9 cellular contexts compared by ENCODE assay signal in the genomic region with DNA sequence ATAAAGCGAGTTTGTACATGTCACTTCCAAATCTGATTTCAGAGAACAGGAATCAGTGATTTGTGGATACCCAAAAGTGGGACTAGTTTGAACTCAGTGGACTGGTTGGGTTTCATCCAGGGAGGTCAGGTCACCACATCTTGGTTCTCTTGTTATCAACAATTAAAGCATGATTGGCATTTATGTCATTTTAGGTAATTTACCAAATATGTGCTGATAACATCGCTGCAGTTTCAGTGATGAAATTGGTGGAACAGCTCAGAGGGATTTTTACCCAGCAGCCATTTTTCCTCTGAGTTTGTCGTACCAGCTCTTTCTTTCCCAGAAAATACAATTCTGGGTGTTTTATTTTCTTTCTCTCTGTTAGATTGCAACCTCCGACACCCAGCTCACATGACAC.
"Had no signal": no experiment of that assay in that cellular context is flagged by ENCODE, and none has a peak within 500 bp of the region (broad histone marks: within the 10 kb centered on the region; RNA-seq: fewer than 3 reads in every experiment).

No MANE protein-coding gene starts in this region.

- ATAC-seq: GM23338, HCT116 had no signal

- H3K27ac ChIP-seq: GM23248 had no signal

- H3K27ac Mint-ChIP-seq: GM23338, H9, HFFc6 had no signal

- H3K4me2 ChIP-seq: GM23338 had no signal

- H2AFZ ChIP-seq: GM23248, GM23338 had no signal

- H3K9me3 Mint-ChIP-seq: GM23338, HFFc6 had no signal

- H3K36me3 ChIP-seq: HAP-1 had no signal

- H3K9me3 ChIP-seq: HAP-1 had no signal

- H3K4me1 ChIP-seq: HAP-1 had no signal

- H3K4me3 ChIP-seq: GM23248, GM23338, HAP-1 had no signal

- H3K4me3 Mint-ChIP-seq: GM23338, H9, HFFc6 had no signal

- DNase-seq: GM23248, GOT3, H7, HCEC 1CT, HFFc6 had no signal

- H3K9ac ChIP-seq: GM23248 had no signal
